In the genomic region with DNA sequence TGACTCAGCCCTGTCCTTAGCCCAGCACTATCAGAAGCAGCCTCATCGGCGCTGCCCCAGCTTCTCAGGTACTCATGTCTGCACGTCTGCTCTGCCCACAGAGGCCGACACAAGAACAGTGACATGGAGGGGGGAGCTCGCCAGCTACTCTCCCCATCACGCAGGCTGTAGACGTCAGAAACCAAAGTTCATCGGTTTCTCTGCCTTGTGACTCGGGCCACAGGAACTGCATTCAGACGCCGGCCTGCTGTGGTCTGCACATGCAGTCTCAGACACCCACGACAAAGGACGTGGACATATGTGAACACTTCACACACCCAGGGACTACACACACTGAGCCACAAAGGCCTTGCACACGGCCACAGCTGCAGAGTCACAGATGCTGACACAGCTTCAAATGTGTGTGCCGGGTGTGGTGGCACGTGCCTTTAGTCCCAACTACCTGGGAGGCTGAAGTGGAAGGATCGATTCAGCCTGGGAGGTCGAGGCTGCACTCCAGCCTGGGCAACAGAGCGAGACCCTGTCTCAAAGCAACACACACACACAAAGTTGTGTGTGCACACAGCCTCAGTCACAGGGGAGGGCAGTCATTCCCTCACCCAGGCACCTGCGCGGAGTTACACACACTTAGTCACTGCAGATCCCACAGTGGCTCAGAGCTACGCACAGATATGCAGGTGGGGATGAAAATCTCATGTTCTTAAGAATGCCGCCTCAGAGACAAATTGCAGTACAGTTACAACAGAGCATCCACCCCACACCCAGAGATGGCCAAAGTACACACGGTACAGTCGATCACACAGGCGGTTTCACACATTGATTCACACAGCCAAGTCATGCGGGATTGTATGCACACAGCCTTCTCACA, we compare ENCODE assay signal across 8 cellular contexts. TPM values are rescaled to one million over a fixed set of nuclear protein-coding genes. Genes with fewer than 3 reads are reported as not detected.
DNase-seq lines count a peak whose midpoint lies in the region; ATAC-seq, FAIRE-seq and TF ChIP-seq lines count a peak whose summit lies in the region.

No MANE protein-coding gene starts in this region.

- H3K27ac Mint-ChIP-seq in stimulated activated memory B cell treated with anti-CD40 and anti-IgM and Interleukin-4, amounts not matched to agents 10 μg/mL and 1 μg/mL and 100 μg/mL, for 72 hours, result peak overlapping the region; percentile 91

- no peak for FAIRE-seq in GM12891 (lab: Jason Lieb, UNC)

- peak overlapping the region; percentile 48 for H3K4me3 ChIP-seq in ectodermal cell (ENCODE audit: insufficient read depth, low read depth, low read length)
- no peak overlapping the region for H3K4me3 ChIP-seq in mucosa of stomach (ENCODE audit: low read length)

- WGBS in ectodermal cell, 2 experiments, result 82 to 83% methylated on average over 27 of the region's 27 CpGs

- no peak for DNase-seq in GM12891 (ENCODE audit: insufficient read length, low spot score)
- peak; percentile 86 for DNase-seq in activated CD4-positive, alpha-beta T cell treated with anti-CD3 and anti-CD28 coated beads, Interleukin-2, amount 50 U/mL, for 1 hour

- H3K9ac ChIP-seq in mucosa of stomach (ENCODE audit: low read length), result peak overlapping the region; percentile 98

- peaks cover 86% of the 10 kb centered on the region for H3K4me1 Mint-ChIP-seq in stimulated activated memory B cell treated with anti-CD40 and anti-IgM and Interleukin-4, amounts not matched to agents 10 μg/mL and 1 μg/mL and 100 μg/mL, for 72 hours

- H3K9me3 ChIP-seq in KOPT-K1 (ENCODE audit: insufficient read depth, low read length, poor library complexity, severe bottlenecking) (no peaks in the 10 kb centered on the region), ectodermal cell (ENCODE audit: control insufficient read depth, low read length) (no peaks in the 10 kb centered on the region), mucosa of stomach (ENCODE audit: control insufficient read depth, low read length) (no peaks in the 10 kb centered on the region)

- no peaks in the 10 kb centered on the region for H3K27me3 Mint-ChIP-seq in stimulated activated memory B cell treated with anti-CD40 and anti-IgM and Interleukin-4, amounts not matched to agents 10 μg/mL and 1 μg/mL and 100 μg/mL, for 72 hours

- ATAC-seq in stimulated activated memory B cell treated with anti-CD40 and anti-IgM and Interleukin-4, amounts not matched to agents 10 μg/mL and 1 μg/mL and 100 μg/mL, for 72 hours, result peak; percentile 68
- ATAC-seq in GM19455 (IDR thresholded peaks at IDR 0.05; ENCODE audit: unreplicated experiment) (no peak), HG02759 (IDR thresholded peaks at IDR 0.05; ENCODE audit: unreplicated experiment) (no peak)

- peak overlapping the region; percentile 89 for H3K4me3 Mint-ChIP-seq in stimulated activated memory B cell treated with anti-CD40 and anti-IgM and Interleukin-4, amounts not matched to agents 10 μg/mL and 1 μg/mL and 100 μg/mL, for 72 hours

- H3K27ac ChIP-seq in KOPT-K1 (ENCODE audit: low read depth, low read length, poor library complexity, severe bottlenecking) (peak overlapping the region; percentile 71), ectodermal cell (ENCODE audit: insufficient read depth, low read depth, low read length, poor library complexity, severe bottlenecking) (no peak overlapping the region)

- H3K9me3 Mint-ChIP-seq in stimulated activated memory B cell treated with anti-CD40 and anti-IgM and Interleukin-4, amounts not matched to agents 10 μg/mL and 1 μg/mL and 100 μg/mL, for 72 hours, result no peaks in the 10 kb centered on the region

- peaks cover under 1% of the 10 kb centered on the region for H3K27me3 ChIP-seq in ectodermal cell (ENCODE audit: control insufficient read depth, insufficient read depth, low read length, poor library complexity, severe bottlenecking)
- no peaks in the 10 kb centered on the region for H3K27me3 ChIP-seq in mucosa of stomach (ENCODE audit: control insufficient read depth, insufficient read depth, low read length)

- no peak; the same call in 1 of the 2 replicates for TF ChIP-seq POLR2A in GM12891 (IDR thresholded peaks at IDR 0.05; ENCODE audit: low read depth, low read length)

- H3K36me3 Mint-ChIP-seq in stimulated activated memory B cell treated with anti-CD40 and anti-IgM and Interleukin-4, amounts not matched to agents 10 μg/mL and 1 μg/mL and 100 μg/mL, for 72 hours, result peaks cover 15% of the 10 kb centered on the region

- H3K36me3 ChIP-seq in KOPT-K1 (ENCODE audit: insufficient read depth, low read length) (no peaks in the 10 kb centered on the region), ectodermal cell (ENCODE audit: control insufficient read depth, insufficient read depth, low read length) (no peaks in the 10 kb centered on the region), mucosa of stomach (ENCODE audit: control insufficient read depth, insufficient read depth, low read length) (no peaks in the 10 kb centered on the region)

- H3K4me1 ChIP-seq in ectodermal cell (ENCODE audit: control insufficient read depth, insufficient read depth, low read length), result peaks cover 15% of the 10 kb centered on the region
- H3K4me1 ChIP-seq in mucosa of stomach (ENCODE audit: control insufficient read depth, insufficient read depth, low read length), result peaks cover 81% of the 10 kb centered on the region

TF ChIP-seq in GM12891, 5 proteins besides CTCF, POLR2A, EP300 and RAD21:
- TF ChIP-seq PAX5 (IDR thresholded peaks at IDR 0.05; ENCODE audit: insufficient read depth, low read length, severe bottlenecking) (no peak), POLR2AphosphoS5 (IDR thresholded peaks at IDR 0.05; ENCODE audit: low read depth, low read length) (peak; percentile 11; the same call in 1 of the 2 replicates), SPI1 (IDR thresholded peaks at IDR 0.05; ENCODE audit: low read depth, low read length) (no peak), POU2F2 (IDR thresholded peaks at IDR 0.05; ENCODE audit: low read depth, low read length) (peak; percentile 6; the same call in 1 of the 2 replicates), TAF1 (IDR thresholded peaks at IDR 0.05; ENCODE audit: low read depth, low read length) (peak; percentile 53)

RNA-seq across cellular contexts. Expression of a gene that starts 4.9 kb away (rescaled TPM):
- polyA plus RNA-seq in GM12891 (2012; ENCODE audit: low read depth, missing spikeins), result 24.7 TPM
- polyA plus RNA-seq in ectodermal cell (2013, experiment 1 of 4), result 9.8 TPM
- 7.4 TPM for polyA plus RNA-seq in ectodermal cell (2013, experiment 2 of 4)
- 4.7 TPM for polyA plus RNA-seq in ectodermal cell (2013, experiment 3 of 4)
- polyA plus RNA-seq in ectodermal cell (2013, experiment 4 of 4), result 5.8 TPM

RNA-seq across cellular contexts. Expression of a gene that starts 10.6 kb away (rescaled TPM):
- polyA plus RNA-seq in GM12891 (2012; ENCODE audit: low read depth, missing spikeins), result 13.1 TPM
- 34.2 TPM for polyA plus RNA-seq in ectodermal cell (2013, experiment 1 of 4)
- 36.8 TPM for polyA plus RNA-seq in ectodermal cell (2013, experiment 2 of 4)
- 27.1 TPM for polyA plus RNA-seq in ectodermal cell (2013, experiment 3 of 4)
- polyA plus RNA-seq in ectodermal cell (2013, experiment 4 of 4), result 29.6 TPM

RNA-seq across cellular contexts. Expression of a gene that starts 10.7 kb away (rescaled TPM):
- 35.3 TPM for polyA plus RNA-seq in GM12891 (2012; ENCODE audit: low read depth, missing spikeins)
- polyA plus RNA-seq in ectodermal cell (2013, experiment 1 of 4), result 87.4 TPM
- 90.8 TPM for polyA plus RNA-seq in ectodermal cell (2013, experiment 2 of 4)
- 60.9 TPM for polyA plus RNA-seq in ectodermal cell (2013, experiment 3 of 4)
- polyA plus RNA-seq in ectodermal cell (2013, experiment 4 of 4), result 71.0 TPM

RNA-seq across cellular contexts. Expression of a gene that starts 10.9 kb away (rescaled TPM):
- 30.3 TPM for polyA plus RNA-seq in GM12891 (2012; ENCODE audit: low read depth, missing spikeins)
- polyA plus RNA-seq in ectodermal cell (2013, experiment 1 of 4), result 41.0 TPM
- polyA plus RNA-seq in ectodermal cell (2013, experiment 2 of 4), result 38.9 TPM
- 32.5 TPM for polyA plus RNA-seq in ectodermal cell (2013, experiment 3 of 4)
- polyA plus RNA-seq in ectodermal cell (2013, experiment 4 of 4), result 38.7 TPM

RNA-seq across cellular contexts. Expression of a gene that starts 34.0 kb away (rescaled TPM):
- polyA plus RNA-seq in GM12891 (2012; ENCODE audit: low read depth, missing spikeins), result 5,893 TPM
- polyA plus RNA-seq in ectodermal cell (2013, experiment 1 of 4), result 1,697 TPM
- polyA plus RNA-seq in ectodermal cell (2013, experiment 2 of 4), result 1,868 TPM
- 2,395 TPM for polyA plus RNA-seq in ectodermal cell (2013, experiment 3 of 4)
- 2,708 TPM for polyA plus RNA-seq in ectodermal cell (2013, experiment 4 of 4)
